In genomic region chr9:136900988-136901515, GRCh38 we compare ENCODE assay signal across 9 cellular contexts. TPM values are rescaled to one million over a fixed set of nuclear protein-coding genes. Genes with fewer than 3 reads are reported as not detected.
A peak's percentile ranks its signal among the peaks of the same experiment; 100 is the strongest.
DNase-seq lines count a peak whose midpoint lies in the region; FAIRE-seq and TF ChIP-seq lines count a peak whose summit lies in the region.
"Had no signal": no experiment of that assay in that cellular context is flagged by ENCODE, and none has a peak within 500 bp of the region (broad histone marks: within the 10 kb centered on the region; RNA-seq: fewer than 3 reads in every experiment).

No MANE protein-coding gene starts in this region.

- intact Hi-C loops in activated naive CD4-positive, alpha-beta T cell treated with anti-CD3 and anti-CD28 coated beads for 36 hours (cut with micrococcal nuclease): loop anchor here (5.0 kb wide), 2 partner anchors 91 to 369 kb away; partner anchors contain the start of gene PAXX
- intact Hi-C loops in ascending aorta (cut with DNase I): no loop called here

- H3K9me3 ChIP-seq in ascending aorta (no peaks in the 10 kb centered on the region), liver (ENCODE audit: control insufficient read depth in 4 of 4, low read length in 3 of 4) (no peaks in the 10 kb centered on the region), tibial nerve (no peaks in the 10 kb centered on the region)

- H3K27ac ChIP-seq in ascending aorta (peak overlapping the region; percentile 75 to 80), liver (ENCODE audit: low read depth in 1 of 2, low read length in 2 of 2) (peak overlapping the region; percentile 83 to 94), tibial nerve (peak overlapping the region; percentile 62 to 90 (median 82))

- FAIRE-seq in GM19239 (lab: Jason Lieb, UNC): no peak

- H3K9ac ChIP-seq in liver (ENCODE audit: low read depth in 1 of 2, low read length in 2 of 2): peak overlapping the region in 1 of 2 donors; percentile 63

- H3K36me3 ChIP-seq in ascending aorta (peaks cover 5 to 17% of the 10 kb centered on the region in 2 donors), liver (ENCODE audit: control insufficient read depth in 4 of 4, insufficient read depth in 3 of 4, low read depth in 1 of 4, low read length in 3 of 4) (peaks cover 0 to 14% (median 9%) of the 10 kb centered on the region in 4 donors), tibial nerve (peaks cover 0 to 29% (median 0%) of the 10 kb centered on the region in 3 donors)

- no peak for TF ChIP-seq POLR2A in tibial nerve (IDR thresholded peaks at IDR 0.05)

- peak overlapping the region; percentile 94 for H3K27ac Mint-ChIP-seq in activated naive CD4-positive, alpha-beta T cell treated with anti-CD3 and anti-CD28 coated beads for 36 hours

- H3K27me3 ChIP-seq in ascending aorta: no peaks in the 10 kb centered on the region
- no peaks in the 10 kb centered on the region for H3K27me3 ChIP-seq in liver (ENCODE audit: control insufficient read depth in 4 of 4, insufficient read depth in 4 of 4, low read length in 3 of 4)
- no peaks in the 10 kb centered on the region for H3K27me3 ChIP-seq in tibial nerve

- peaks cover 38% of the 10 kb centered on the region for H3K36me3 Mint-ChIP-seq in activated naive CD4-positive, alpha-beta T cell treated with anti-CD3 and anti-CD28 coated beads for 36 hours (ENCODE audit: low read depth)

- TF ChIP-seq EP300 in tibial nerve (IDR thresholded peaks at IDR 0.05): no peak

- no peak overlapping the region for H3K4me3 Mint-ChIP-seq in activated naive CD4-positive, alpha-beta T cell treated with anti-CD3 and anti-CD28 coated beads for 36 hours

- no peaks in the 10 kb centered on the region for H3K9me3 Mint-ChIP-seq in activated naive CD4-positive, alpha-beta T cell treated with anti-CD3 and anti-CD28 coated beads for 36 hours

- peaks cover 8 to 17% of the 10 kb centered on the region in 2 donors for H3K4me1 ChIP-seq in ascending aorta
- peaks cover 12 to 31% (median 20%) of the 10 kb centered on the region in 4 donors for H3K4me1 ChIP-seq in liver (ENCODE audit: control insufficient read depth in 4 of 4, insufficient read depth in 4 of 4, low read length in 3 of 4)
- peaks cover 0 to 32% (median 27%) of the 10 kb centered on the region in 4 donors for H3K4me1 ChIP-seq in tibial nerve

- CTCF ChIA-PET in activated naive CD4-positive, alpha-beta T cell treated with anti-CD3 and anti-CD28 coated beads for 36 hours (lab: Charles Lee): interaction anchor here (1.5 kb wide), 1 partner anchor 58 kb away, joined by 10 read pairs; the partner anchor contains the start of gene AJM1

- no peaks in the 10 kb centered on the region for H3K27me3 Mint-ChIP-seq in activated naive CD4-positive, alpha-beta T cell treated with anti-CD3 and anti-CD28 coated beads for 36 hours (ENCODE audit: low read depth)

- H3K4me3 ChIP-seq in ascending aorta (peak overlapping the region in 1 of 2 donors; percentile 38), liver (ENCODE audit: low read depth in 1 of 3, low read length in 3 of 3) (no peak overlapping the region), tibial nerve (no peak overlapping the region)

- WGBS in liver: 79% methylated on average over 13 of the region's 13 CpGs
- 80 to 81% methylated on average over 13 of the region's 13 CpGs for WGBS in tibial nerve, 2 donors

- TF ChIP-seq CTCF in ascending aorta (IDR thresholded peaks at IDR 0.05): no peak
- TF ChIP-seq CTCF in liver (IDR thresholded peaks at IDR 0.05; ENCODE audit: low read depth, low read length, missing input control): no peak
- no peak for TF ChIP-seq CTCF in tibial nerve (IDR thresholded peaks at IDR 0.05)

- no peak for TF ChIP-seq RAD21 in liver (IDR thresholded peaks at IDR 0.05)

- peaks cover 47% of the 10 kb centered on the region for H3K4me1 Mint-ChIP-seq in activated naive CD4-positive, alpha-beta T cell treated with anti-CD3 and anti-CD28 coated beads for 36 hours (ENCODE audit: low read depth)

- no peak for DNase-seq in activated naive CD4-positive, alpha-beta T cell treated with anti-CD3 and anti-CD28 coated beads for 36 hours
- no peak for DNase-seq in activated naive CD4-positive, alpha-beta T cell (lab: John Stamatoyannopoulos, UW)
- DNase-seq in ascending aorta (ENCODE audit: low spot score in 2 of 2) (no peak), tibial nerve (ENCODE audit: low spot score in 2 of 2) (no peak), iPS-NIHi11 (ENCODE audit: low spot score) (no peak), EL (no peak), GM19239 (ENCODE audit: insufficient read length, low spot score) (no peak)
- DNase-seq: NCI-H82 had no signal

TF ChIP-seq in liver, 16 proteins besides CTCF, POLR2A, EP300 and RAD21:
- TF ChIP-seq TAF1 (conservative IDR thresholded peaks at IDR 0.05): no peak
- no peak for TF ChIP-seq REST (IDR thresholded peaks at IDR 0.05)
- peak in 1 of 2 donors; percentile 8 for TF ChIP-seq RXRA (IDR thresholded peaks at IDR 0.05)

RNA-seq across cellular contexts. Expression of gene TRAF2, which starts 14.7 kb away (rescaled TPM):
- total RNA-seq in activated naive CD4-positive, alpha-beta T cell treated with anti-CD3 and anti-CD28 coated beads for 36 hours: 10 to 100 TPM; 39.7 to 41.8 TPM
- total RNA-seq in ascending aorta (4.4 TPM), liver (10 to 100 TPM in 1 of 2 donors, 1 to 10 TPM in 1; 7.5 to 14.9 TPM), tibial nerve (10 to 100 TPM in 3 of 4 donors, 1 to 10 TPM in 1; 5.0 to 10.8 (median 10.6) TPM)
- polyA plus RNA-seq in liver: 1 to 10 TPM; 4.7 to 6.1 TPM

RNA-seq across cellular contexts. Expression of gene EDF1, which starts 34.9 kb away (rescaled TPM):
- 100 to 1,000 TPM; 259 to 288 TPM for total RNA-seq in activated naive CD4-positive, alpha-beta T cell treated with anti-CD3 and anti-CD28 coated beads for 36 hours
- total RNA-seq in ascending aorta (140 TPM), liver (100 to 1,000 TPM; 123 to 248 TPM), tibial nerve (100 to 1,000 TPM; 251 to 337 (median 266) TPM)
- 100 to 1,000 TPM; 289 to 513 TPM for polyA plus RNA-seq in liver

RNA-seq across cellular contexts. Expression of gene FBXW5, which starts 43.5 kb away (rescaled TPM):
- total RNA-seq in activated naive CD4-positive, alpha-beta T cell treated with anti-CD3 and anti-CD28 coated beads for 36 hours: 10 to 100 TPM; 44.0 to 47.8 TPM
- total RNA-seq in ascending aorta (421 TPM), liver (100 to 1,000 TPM in 1 of 2 donors, 10 to 100 TPM in 1; 64.0 to 163 TPM), tibial nerve (100 to 1,000 TPM; 138 to 227 (median 193) TPM)
- polyA plus RNA-seq in liver: 100 to 1,000 TPM in 1 of 2 donors, 10 to 100 TPM in 1; 87.1 to 130 TPM

RNA-seq across cellular contexts. Expression of gene C8G, which starts 44.0 kb away (rescaled TPM):
- under 1 TPM in 1 of 2 experiments, not detected in 1; 0.83 TPM for total RNA-seq in activated naive CD4-positive, alpha-beta T cell treated with anti-CD3 and anti-CD28 coated beads for 36 hours
- 8.6 TPM for total RNA-seq in ascending aorta
- total RNA-seq in liver: 100 to 1,000 TPM in 1 of 2 donors, 10 to 100 TPM in 1; 25.1 to 323 TPM
- 1,000 to 10,000 TPM in 1 of 2 donors, 100 to 1,000 TPM in 1; 892 to 1,117 TPM for polyA plus RNA-seq in liver
- total RNA-seq in tibial nerve: 1 to 10 TPM in 2 of 4 donors, not detected in 2; 3.3 to 5.1 TPM

RNA-seq across cellular contexts. Expression of gene MAMDC4, which starts 48.9 kb away (rescaled TPM):
- 10 to 100 TPM; 15.9 to 16.1 TPM for total RNA-seq in activated naive CD4-positive, alpha-beta T cell treated with anti-CD3 and anti-CD28 coated beads for 36 hours
- 5.0 TPM for total RNA-seq in ascending aorta
- total RNA-seq in liver: 1 to 10 TPM; 4.0 to 8.1 TPM
- polyA plus RNA-seq in liver: 1 to 10 TPM; 2.4 to 3.9 TPM
- total RNA-seq in tibial nerve: 1 to 10 TPM; 1.5 to 8.1 (median 4.4) TPM
